16 cellular contexts compared by ENCODE assay signal in genomic region chr19:42273407-42274064, GRCh38.
"Had no signal": no experiment of that assay in that cellular context is flagged by ENCODE, and none has a peak within 500 bp of the region (broad histone marks: within the 10 kb centered on the region; RNA-seq: fewer than 3 reads in every experiment).

No MANE protein-coding gene starts in this region.

- H3K9me3 Mint-ChIP-seq: activated B cell treated with CpG ODN at 0.5 μM for 24 hours; activated CD4-positive, alpha-beta T cell treated with anti-CD3 and anti-CD28 coated beads, Interleukin-2, amount 10 ng/mL, durations not matched to agents 7 days and 5 days; activated naive CD8-positive, alpha-beta T cell treated with anti-CD3 and anti-CD28 coated beads, Interleukin-2, amount 50 U/mL, for 24 hours; nephron progenitor cell had no signal

- ATAC-seq: activated naive CD8-positive, alpha-beta T cell treated with anti-CD3 and anti-CD28 coated beads, Interleukin-2, amount 50 U/mL, for 24 hours; left colon had no signal

- FAIRE-seq: astrocyte, small intestine, TTC549 had no signal

- DNase-seq: activated B cell treated with CpG ODN at 0.5 μM for 24 hours; activated CD4-positive, alpha-beta T cell treated with anti-CD3 and anti-CD28 coated beads, Interleukin-2, amount 10 ng/mL, durations not matched to agents 7 days and 5 days; activated gamma-delta T cell; activated naive CD8-positive, alpha-beta T cell treated with anti-CD3 and anti-CD28 coated beads, Interleukin-2, amount 50 U/mL, for 24 hours; activated T-cell treated with anti-CD3 and anti-CD28 coated beads for 4 hours; cortex of kidney; effector memory CD4-positive, alpha-beta T cell; left colon; mesenchymal stem cell; nephron progenitor cell; small intestine; T-helper 2 cell; thyroid gland had no signal

- H3K4me3 ChIP-seq: cardiac muscle cell, thyroid gland had no signal

- H3K27ac Mint-ChIP-seq: activated B cell treated with CpG ODN at 0.5 μM for 24 hours; activated naive CD8-positive, alpha-beta T cell treated with anti-CD3 and anti-CD28 coated beads, Interleukin-2, amount 50 U/mL, for 24 hours; nephron progenitor cell had no signal

- H3K27me3 ChIP-seq: cardiac muscle cell, thyroid gland had no signal

- H3K36me3 ChIP-seq: cardiac muscle cell had no signal

- H3K4me3 Mint-ChIP-seq: activated B cell treated with CpG ODN at 0.5 μM for 24 hours; activated CD4-positive, alpha-beta T cell treated with anti-CD3 and anti-CD28 coated beads, Interleukin-2, amount 10 ng/mL, durations not matched to agents 7 days and 5 days; activated naive CD8-positive, alpha-beta T cell treated with anti-CD3 and anti-CD28 coated beads, Interleukin-2, amount 50 U/mL, for 24 hours; nephron progenitor cell had no signal

- H3K9me3 ChIP-seq: thyroid gland had no signal

- H3K27ac ChIP-seq: cardiac muscle cell, thyroid gland had no signal

- H3K27me3 Mint-ChIP-seq: activated B cell treated with CpG ODN at 0.5 μM for 24 hours; activated CD4-positive, alpha-beta T cell treated with anti-CD3 and anti-CD28 coated beads, Interleukin-2, amount 10 ng/mL, durations not matched to agents 7 days and 5 days; activated naive CD8-positive, alpha-beta T cell treated with anti-CD3 and anti-CD28 coated beads, Interleukin-2, amount 50 U/mL, for 24 hours had no signal
